Comparison of ENCODE assay signal across 2 cellular contexts in the genomic region with DNA sequence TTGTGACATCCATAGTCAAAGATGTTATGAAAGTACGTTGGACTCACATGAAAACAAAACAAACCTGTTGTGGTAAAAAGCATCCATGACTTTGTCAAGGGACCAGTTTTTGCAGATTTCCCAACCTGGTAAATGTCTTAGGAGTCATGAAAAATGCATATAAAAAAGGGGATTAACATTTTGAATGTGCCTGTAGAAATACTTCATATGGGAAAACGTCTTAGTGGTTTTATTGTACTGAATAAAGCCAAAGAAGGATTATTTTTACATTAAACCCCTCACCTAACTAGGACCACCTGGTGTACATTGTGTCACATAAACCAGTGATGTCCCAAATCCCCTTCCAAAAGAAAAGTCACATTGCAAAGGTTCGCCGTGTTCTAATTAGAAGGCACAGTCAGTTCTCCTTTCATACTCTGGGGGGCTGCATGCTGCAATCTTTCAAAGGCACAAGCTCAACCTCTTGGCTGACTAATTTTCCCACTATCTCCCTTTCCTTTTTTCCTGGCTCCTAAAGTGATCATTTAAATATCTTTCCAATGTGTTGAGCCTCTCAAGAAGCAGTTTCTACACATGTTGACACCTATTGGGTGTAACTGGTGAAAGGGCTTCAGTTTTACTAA.
TF ChIP-seq lines count a peak whose summit lies in the region.

No MANE protein-coding gene starts in this region.

TF ChIP-seq in IMR-90, 13 proteins besides CTCF, POLR2A, EP300 and RAD21 (continued from another document):
- no peak for TF ChIP-seq CHD1 (IDR thresholded peaks at IDR 0.05; ENCODE audit: low read depth, low read length)
- TF ChIP-seq, protein P1, sequence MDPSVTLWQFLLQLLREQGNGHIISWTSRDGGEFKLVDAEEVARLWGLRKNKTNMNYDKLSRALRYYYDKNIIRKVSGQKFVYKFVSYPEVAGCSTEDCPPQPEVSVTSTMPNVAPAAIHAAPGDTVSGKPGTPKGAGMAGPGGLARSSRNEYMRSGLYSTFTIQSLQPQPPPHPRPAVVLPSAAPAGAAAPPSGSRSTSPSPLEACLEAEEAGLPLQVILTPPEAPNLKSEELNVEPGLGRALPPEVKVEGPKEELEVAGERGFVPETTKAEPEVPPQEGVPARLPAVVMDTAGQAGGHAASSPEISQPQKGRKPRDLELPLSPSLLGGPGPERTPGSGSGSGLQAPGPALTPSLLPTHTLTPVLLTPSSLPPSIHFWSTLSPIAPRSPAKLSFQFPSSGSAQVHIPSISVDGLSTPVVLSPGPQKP (IDR thresholded peaks at IDR 0.05; ENCODE audit: borderline replicate concordance, low read depth, low read length): no peak
- TF ChIP-seq, protein P2, sequence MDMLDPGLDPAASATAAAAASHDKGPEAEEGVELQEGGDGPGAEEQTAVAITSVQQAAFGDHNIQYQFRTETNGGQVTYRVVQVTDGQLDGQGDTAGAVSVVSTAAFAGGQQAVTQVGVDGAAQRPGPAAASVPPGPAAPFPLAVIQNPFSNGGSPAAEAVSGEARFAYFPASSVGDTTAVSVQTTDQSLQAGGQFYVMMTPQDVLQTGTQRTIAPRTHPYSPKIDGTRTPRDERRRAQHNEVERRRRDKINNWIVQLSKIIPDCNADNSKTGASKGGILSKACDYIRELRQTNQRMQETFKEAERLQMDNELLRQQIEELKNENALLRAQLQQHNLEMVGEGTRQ (IDR thresholded peaks at IDR 0.05; ENCODE audit: low read depth, low read length): no peak
- TF ChIP-seq RCOR1 (IDR thresholded peaks at IDR 0.05; ENCODE audit: insufficient replicate concordance, low read length): no peak

TF ChIP-seq in liver, 16 proteins besides CTCF, POLR2A, EP300 and RAD21 (continued from another document):
- no peak for TF ChIP-seq ZBTB33 (IDR thresholded peaks at IDR 0.05)
- TF ChIP-seq TAF1 (conservative IDR thresholded peaks at IDR 0.05): no peak
- no peak for TF ChIP-seq HNF4A (conservative IDR thresholded peaks at IDR 0.05)
- TF ChIP-seq SP1 (IDR thresholded peaks at IDR 0.05): no peak
- TF ChIP-seq MAX (IDR thresholded peaks at IDR 0.05): no peak
- no peak for TF ChIP-seq EGR1 (IDR thresholded peaks at IDR 0.05; ENCODE audit: low read depth in 2 of 2)
- no peak for TF ChIP-seq RXRA (IDR thresholded peaks at IDR 0.05)
- no peak for TF ChIP-seq GABPA (IDR thresholded peaks at IDR 0.05 in 1 of 2, conservative IDR thresholded peaks at IDR 0.05 in 1 of 2)
- TF ChIP-seq REST (IDR thresholded peaks at IDR 0.05): no peak
- no peak for TF ChIP-seq JUND (IDR thresholded peaks at IDR 0.05)
- TF ChIP-seq FOXA2 (IDR thresholded peaks at IDR 0.05): no peak
- TF ChIP-seq YY1 (IDR thresholded peaks at IDR 0.05): no peak
- TF ChIP-seq FOXA1 (IDR thresholded peaks at IDR 0.05): no peak
